In genomic region chr14:58772814-58773620, GRCh38 we compare ENCODE assay signal across 15 cellular contexts.
DNase-seq lines count a peak whose midpoint lies in the region; ATAC-seq, FAIRE-seq and TF ChIP-seq lines count a peak whose summit lies in the region.
"Had no signal": no experiment of that assay in that cellular context is flagged by ENCODE, and none has a peak within 500 bp of the region (broad histone marks: within the 10 kb centered on the region; RNA-seq: fewer than 3 reads in every experiment).

No MANE protein-coding gene starts in this region.

- H2AFZ ChIP-seq in neuronal stem cell (ENCODE audit: low read length), result no peak overlapping the region

- H3K27me3 ChIP-seq in ectodermal cell (ENCODE audit: control insufficient read depth, insufficient read depth, low read length, poor library complexity, severe bottlenecking) (no peaks in the 10 kb centered on the region), neuronal stem cell (ENCODE audit: control insufficient read depth in 3 of 3, insufficient read depth in 3 of 3, low read depth in 1 of 3, low read length in 3 of 3) (no peaks in the 10 kb centered on the region)

- H3K14ac ChIP-seq in neuronal stem cell (ENCODE audit: low read length), result no peak overlapping the region

- no peak for ATAC-seq in omental fat pad (ENCODE audit: low FRiP score)

- H3K4me3 ChIP-seq in ectodermal cell (ENCODE audit: insufficient read depth, low read depth, low read length), result no peak overlapping the region
- no peak overlapping the region for H3K4me3 ChIP-seq in neuronal stem cell (ENCODE audit: low read length in 2 of 2)
- H3K4me3 ChIP-seq: thoracic aorta had no signal

- peak overlapping the region; percentile 72 for H3K27ac ChIP-seq in ectodermal cell (ENCODE audit: insufficient read depth, low read depth, low read length, poor library complexity, severe bottlenecking)
- peak overlapping the region; percentile 7 for H3K27ac ChIP-seq in neuronal stem cell (replicated peaks; ENCODE audit: low read length)
- H3K27ac ChIP-seq: KMS-11, thoracic aorta had no signal

- H3K9me3 ChIP-seq in ectodermal cell (ENCODE audit: control insufficient read depth, low read length) (peaks cover 2% of the 10 kb centered on the region), neuronal stem cell (replicated peaks in 1 of 2; ENCODE audit: control insufficient read depth in 2 of 2, insufficient read depth in 1 of 2, low read depth in 1 of 2, low read length in 2 of 2) (no peaks in the 10 kb centered on the region)
- H3K9me3 ChIP-seq: thoracic aorta had no signal

- no peak for TF ChIP-seq CTCF in omental fat pad (IDR thresholded peaks at IDR 0.05)

- H3K79me1 ChIP-seq in neuronal stem cell (ENCODE audit: low read depth, low read length), result no peaks in the 10 kb centered on the region

- H3K18ac ChIP-seq in neuronal stem cell (ENCODE audit: low read length), result no peak overlapping the region

- FAIRE-seq in GM12892 (lab: Jason Lieb, UNC), result no peak

- no peaks in the 10 kb centered on the region for H3K36me3 ChIP-seq in ectodermal cell (ENCODE audit: control insufficient read depth, insufficient read depth, low read length)
- no peaks in the 10 kb centered on the region for H3K36me3 ChIP-seq in neuronal stem cell (replicated peaks in 1 of 2; ENCODE audit: control insufficient read depth in 2 of 2, insufficient read depth in 2 of 2, low read length in 2 of 2)
- H3K36me3 ChIP-seq: thoracic aorta had no signal

- no peak overlapping the region for H3K4ac ChIP-seq in neuronal stem cell (ENCODE audit: low read length)

- H3K4me1 ChIP-seq in ectodermal cell (ENCODE audit: control insufficient read depth, insufficient read depth, low read length) (peaks cover 52% of the 10 kb centered on the region), neuronal stem cell (ENCODE audit: control insufficient read depth in 2 of 2, insufficient read depth in 1 of 2, low read depth in 1 of 2, low read length in 2 of 2) (peaks cover 10 to 20% of the 10 kb centered on the region in 2 donors)

- H3K23ac ChIP-seq in neuronal stem cell (ENCODE audit: low read depth, low read length, poor library complexity), result no peak overlapping the region

- TF ChIP-seq POLR2A in GM12892 (IDR thresholded peaks at IDR 0.05; ENCODE audit: low read depth, low read length), result no peak

- no peak overlapping the region for H2BK5ac ChIP-seq in neuronal stem cell (ENCODE audit: low read length)

- WGBS in ectodermal cell, 2 experiments, result 36 to 37% methylated on average over 7 of the region's 7 CpGs
- WGBS in neuronal stem cell (ENCODE audit: extremely low coverage in 2 of 2, insufficient read length in 2 of 2, insufficient replicate concordance in 1 of 2), 2 donors, result no CpG with 5 or more reads among the region's 7 CpGs

- H2BK15ac ChIP-seq in neuronal stem cell (ENCODE audit: low read length), result no peak overlapping the region

- no peak overlapping the region for H3K9ac ChIP-seq in neuronal stem cell (ENCODE audit: low read depth, low read length, poor library complexity)
- H3K9ac ChIP-seq: KMS-11 had no signal

- DNase-seq in HT-29 (ENCODE audit: low spot score) (peak; percentile 2), NCI-H524 (lab: John Stamatoyannopoulos, UW) (peak; percentile 56 to 89), neuronal stem cell (ENCODE audit: low spot score) (no peak), GM12892 (ENCODE audit: insufficient read length) (no peak), AG20443 (ENCODE audit: low spot score) (no peak), cerebellar cortex (ENCODE audit: low spot score) (no peak), omental fat pad (ENCODE audit: low spot score) (no peak)
- DNase-seq: activated CD4-positive, alpha-beta memory T cell treated with anti-CD3 and anti-CD28 coated beads for 36 hours; erythroblast; GF-D8; hippocampal formation; RPMI8226 had no signal

- no peak overlapping the region for H4K91ac ChIP-seq in neuronal stem cell (ENCODE audit: low read depth, low read length, poor library complexity)

- no peak overlapping the region for H2BK120ac ChIP-seq in neuronal stem cell (ENCODE audit: low read depth, low read length)

- H2BK12ac ChIP-seq in neuronal stem cell (ENCODE audit: low read length), result no peak overlapping the region

- H2AK5ac ChIP-seq in neuronal stem cell (ENCODE audit: low read depth, low read length), result no peak overlapping the region

- H3K4me2 ChIP-seq in neuronal stem cell (ENCODE audit: insufficient read depth, low read length, poor library complexity, severe bottlenecking), result no peak overlapping the region
- H3K4me2 ChIP-seq: KMS-11 had no signal

- H4K8ac ChIP-seq in neuronal stem cell (ENCODE audit: low read depth, low read length), result no peak overlapping the region

Comparison
In these comparisons a context has a peak if more than half of its experiments do, and no peak if none do; other contexts are left out.
1. DNase-seq: peak in HT-29 (single experiment) and NCI-H524 (2 of 2); none in neuronal stem cell (single experiment), GM12892 (single experiment), AG20443 (single experiment), cerebellar cortex (single experiment) and omental fat pad (single experiment).